In genomic region chr10:7285545-7286322, GRCh38 we compare ENCODE assay signal across 27 cellular contexts.
A peak's percentile ranks its signal among the peaks of the same experiment; 100 is the strongest.
DNase-seq lines count a peak whose midpoint lies in the region; ATAC-seq and TF ChIP-seq lines count a peak whose summit lies in the region.
"Had no signal": no experiment of that assay in that cellular context is flagged by ENCODE, and none has a peak within 500 bp of the region (broad histone marks: within the 10 kb centered on the region; RNA-seq: fewer than 3 reads in every experiment).

No MANE protein-coding gene starts in this region.

- H2BK120ac ChIP-seq in trophoblast cell (ENCODE audit: insufficient read depth, low read length, poor library complexity) = no peak overlapping the region

- no peak overlapping the region for H3K4me2 ChIP-seq in trophoblast cell (ENCODE audit: low read length)
- H3K4me2 ChIP-seq: GM23338 had no signal

- H3K23ac ChIP-seq in trophoblast cell (ENCODE audit: low read length) = no peak overlapping the region

- H3K9me3 ChIP-seq in trophoblast cell (ENCODE audit: insufficient read depth, low read depth, low read length) (no peaks in the 10 kb centered on the region), prostate gland (no peaks in the 10 kb centered on the region)
- H3K9me3 ChIP-seq: BE2C, esophagus squamous epithelium, gastrocnemius medialis, lower lobe of right lung, spleen, transverse colon had no signal

- H3K4me1 ChIP-seq in trophoblast cell (ENCODE audit: control insufficient read depth in 1 of 2, insufficient read depth in 2 of 2, low read length in 2 of 2) = no peaks in the 10 kb centered on the region
- H3K4me1 ChIP-seq in prostate gland (replicated peaks) = peaks cover 11% of the 10 kb centered on the region
- H3K4me1 ChIP-seq: BE2C, esophagus squamous epithelium, gastrocnemius medialis, lower lobe of right lung, transverse colon had no signal

- no peak overlapping the region for H4K12ac ChIP-seq in trophoblast cell (ENCODE audit: low read depth, low read length)

- no peak overlapping the region for H2AK5ac ChIP-seq in trophoblast cell (ENCODE audit: low read length)

- peak overlapping the region; percentile 50 for H3K27ac Mint-ChIP-seq in activated T-helper 1 cell treated with anti-CD3 and anti-CD28 coated beads, Interleukin-12 subunit alpha, Interleukin-12 subunit beta, Interleukin-2, Interleukin-4 antibody, amounts not matched to agents 30 ng/mL and 10 ng/mL and 1 ng/mL, durations not matched to agents 14 hours and 24 hours and 36 hours
- H3K27ac Mint-ChIP-seq: activated CD4-positive, alpha-beta T cell treated with anti-CD3 and anti-CD28 coated beads, Interleukin-2, amount 10 ng/mL, durations not matched to agents 24 days and 14 days; activated CD8-positive, alpha-beta memory T cell treated with anti-CD3 and anti-CD28 coated beads, Interleukin-2, amount 10 ng/mL, durations not matched to agents 7 days and 5 days; GM23338 had no signal

- H3K36me3 ChIP-seq in trophoblast cell (ENCODE audit: control insufficient read depth in 1 of 2, insufficient read depth in 2 of 2, low read length in 2 of 2) (no peaks in the 10 kb centered on the region), prostate gland (no peaks in the 10 kb centered on the region)
- H3K36me3 ChIP-seq: BE2C, esophagus squamous epithelium, gastrocnemius medialis, lower lobe of right lung, transverse colon had no signal

- intact Hi-C loops in activated T-helper 1 cell treated with anti-CD3 and anti-CD28 coated beads, Interleukin-12 subunit alpha, Interleukin-12 subunit beta, Interleukin-2, Interleukin-4 antibody, amounts not matched to agents 30 ng/mL and 10 ng/mL and 1 ng/mL, durations not matched to agents 14 hours and 24 hours and 36 hours (cut with micrococcal nuclease) = no loop called here
- intact Hi-C loops in prostate gland (cut with DNase I) = no loop called here

- DNase-seq in SIG-M5 treated with dmso at 0.1 percent for 504 hours (lab: John Stamatoyannopoulos, UW; ENCODE audit: unreplicated experiment) = peak; percentile 12
- DNase-seq in SIG-M5 (lab: John Stamatoyannopoulos, UW) = no peak
- DNase-seq in activated T-helper 1 cell treated with anti-CD3 and anti-CD28 coated beads, Interleukin-12 subunit alpha, Interleukin-12 subunit beta, Interleukin-2, Interleukin-4 antibody, amounts not matched to agents 30 ng/mL and 10 ng/mL and 1 ng/mL, durations not matched to agents 14 hours and 24 hours and 36 hours (ENCODE audit: low spot score) = no peak
- DNase-seq in trophoblast cell = no peak
- DNase-seq in prostate gland (ENCODE audit: low spot score) = no peak
- no peak for DNase-seq in stimulated activated CD4-positive, alpha-beta T cell treated with anti-CD3 and anti-CD28 coated beads, Interleukin-2, amount 100 ng/mL, for 48 hours
- DNase-seq in OCI-M2 (lab: John Stamatoyannopoulos, UW; ENCODE audit: unreplicated experiment) = no peak
- DNase-seq: activated CD4-positive, alpha-beta T cell treated with anti-CD3 and anti-CD28 coated beads, Interleukin-2, amount 10 ng/mL, durations not matched to agents 24 days and 14 days; activated CD8-positive, alpha-beta memory T cell treated with anti-CD3 and anti-CD28 coated beads, Interleukin-2, amount 10 ng/mL, durations not matched to agents 7 days and 5 days; activated effector memory CD4-positive, alpha-beta T cell treated with Interleukin-2 at 50 U/mL for 16 hours; BE2C; COR-L47; DMS79 treated with DMSO at 0.1 percent for 48 hours; esophagus squamous epithelium; gastrocnemius medialis; IMR-90; islet precursor cell; lower lobe of right lung; NCI-H1694; NCI-H748 treated with DMSO at 0.1 percent for 48 hours; PC-3; SHP77; spleen; stimulated activated CD4-positive, alpha-beta T cell treated with anti-CD3 and anti-CD28 coated beads, Interleukin-4, amount 100 ng/mL, for 4 hours; transverse colon had no signal

- peaks cover 22% of the 10 kb centered on the region for H3K36me3 Mint-ChIP-seq in activated T-helper 1 cell treated with anti-CD3 and anti-CD28 coated beads, Interleukin-12 subunit alpha, Interleukin-12 subunit beta, Interleukin-2, Interleukin-4 antibody, amounts not matched to agents 30 ng/mL and 10 ng/mL and 1 ng/mL, durations not matched to agents 14 hours and 24 hours and 36 hours (ENCODE audit: low read depth)

- H3K79me2 ChIP-seq in trophoblast cell (ENCODE audit: control insufficient read depth, insufficient read depth, low read length, poor library complexity) = no peaks in the 10 kb centered on the region

- H3K27ac ChIP-seq in trophoblast cell (ENCODE audit: low read depth, low read length) = no peak overlapping the region
- no peak overlapping the region for H3K27ac ChIP-seq in prostate gland
- H3K27ac ChIP-seq: esophagus squamous epithelium, gastrocnemius medialis, lower lobe of right lung, spleen, transverse colon had no signal

- H3K18ac ChIP-seq in trophoblast cell (ENCODE audit: low read length) = no peak overlapping the region

- no peak overlapping the region for H2BK5ac ChIP-seq in trophoblast cell (ENCODE audit: low read depth, low read length, poor library complexity)

- H4K8ac ChIP-seq in trophoblast cell (ENCODE audit: low read depth, low read length) = no peak overlapping the region

- H3K4me1 Mint-ChIP-seq in activated T-helper 1 cell treated with anti-CD3 and anti-CD28 coated beads, Interleukin-12 subunit alpha, Interleukin-12 subunit beta, Interleukin-2, Interleukin-4 antibody, amounts not matched to agents 30 ng/mL and 10 ng/mL and 1 ng/mL, durations not matched to agents 14 hours and 24 hours and 36 hours (ENCODE audit: low read depth) = peaks cover 36% of the 10 kb centered on the region
- H3K4me1 Mint-ChIP-seq: GM23338 had no signal

- no peak overlapping the region for H4K91ac ChIP-seq in trophoblast cell (ENCODE audit: low read depth, low read length)

- H3K4me3 ChIP-seq in trophoblast cell (ENCODE audit: low read depth, low read length) (no peak overlapping the region), prostate gland (no peak overlapping the region)
- H3K4me3 ChIP-seq: esophagus squamous epithelium, gastrocnemius medialis, GM23338, lower lobe of right lung, spleen, transverse colon had no signal

- TF ChIP-seq POLR2A in prostate gland (IDR thresholded peaks at IDR 0.05) = no peak

- H3K27me3 ChIP-seq in trophoblast cell (ENCODE audit: insufficient read depth, low read length) (no peaks in the 10 kb centered on the region), prostate gland (replicated peaks; ENCODE audit: insufficient read depth) (no peaks in the 10 kb centered on the region)
- H3K27me3 ChIP-seq: BE2C, esophagus squamous epithelium, gastrocnemius medialis, spleen, transverse colon had no signal

- ATAC-seq in HG02610 (IDR thresholded peaks at IDR 0.05; ENCODE audit: unreplicated experiment) = peak; percentile 55
- ATAC-seq: activated CD8-positive, alpha-beta memory T cell treated with anti-CD3 and anti-CD28 coated beads, Interleukin-2, amount 10 ng/mL, durations not matched to agents 7 days and 5 days; gastrocnemius medialis; GM23338; lower lobe of right lung; PC-3 had no signal

- H3K14ac ChIP-seq in trophoblast cell (ENCODE audit: low read length) = no peak overlapping the region

- no peak overlapping the region for H3K4ac ChIP-seq in trophoblast cell (ENCODE audit: low read depth, low read length)

- H2AFZ ChIP-seq in trophoblast cell (ENCODE audit: insufficient read depth, low read length, poor library complexity) = no peak overlapping the region
- H2AFZ ChIP-seq: GM23338 had no signal

- no peaks in the 10 kb centered on the region for H3K9me3 Mint-ChIP-seq in activated T-helper 1 cell treated with anti-CD3 and anti-CD28 coated beads, Interleukin-12 subunit alpha, Interleukin-12 subunit beta, Interleukin-2, Interleukin-4 antibody, amounts not matched to agents 30 ng/mL and 10 ng/mL and 1 ng/mL, durations not matched to agents 14 hours and 24 hours and 36 hours
- H3K9me3 Mint-ChIP-seq: activated CD4-positive, alpha-beta T cell treated with anti-CD3 and anti-CD28 coated beads, Interleukin-2, amount 10 ng/mL, durations not matched to agents 24 days and 14 days; GM23338 had no signal

- no peaks in the 10 kb centered on the region for H3K79me1 ChIP-seq in trophoblast cell (ENCODE audit: low read length)

- TF ChIP-seq CTCF in prostate gland (IDR thresholded peaks at IDR 0.05) = no peak

- no peaks in the 10 kb centered on the region for H3K27me3 Mint-ChIP-seq in activated T-helper 1 cell treated with anti-CD3 and anti-CD28 coated beads, Interleukin-12 subunit alpha, Interleukin-12 subunit beta, Interleukin-2, Interleukin-4 antibody, amounts not matched to agents 30 ng/mL and 10 ng/mL and 1 ng/mL, durations not matched to agents 14 hours and 24 hours and 36 hours (ENCODE audit: insufficient read depth)
- H3K27me3 Mint-ChIP-seq: activated CD4-positive, alpha-beta T cell treated with anti-CD3 and anti-CD28 coated beads, Interleukin-2, amount 10 ng/mL, durations not matched to agents 24 days and 14 days; activated CD8-positive, alpha-beta memory T cell treated with anti-CD3 and anti-CD28 coated beads, Interleukin-2, amount 10 ng/mL, durations not matched to agents 7 days and 5 days had no signal

- peak overlapping the region; percentile 46 for H3K9ac ChIP-seq in trophoblast cell (ENCODE audit: low read length)

- H3K4me3 Mint-ChIP-seq in activated T-helper 1 cell treated with anti-CD3 and anti-CD28 coated beads, Interleukin-12 subunit alpha, Interleukin-12 subunit beta, Interleukin-2, Interleukin-4 antibody, amounts not matched to agents 30 ng/mL and 10 ng/mL and 1 ng/mL, durations not matched to agents 14 hours and 24 hours and 36 hours = no peak overlapping the region
- H3K4me3 Mint-ChIP-seq: activated CD4-positive, alpha-beta T cell treated with anti-CD3 and anti-CD28 coated beads, Interleukin-2, amount 10 ng/mL, durations not matched to agents 24 days and 14 days; activated CD8-positive, alpha-beta memory T cell treated with anti-CD3 and anti-CD28 coated beads, Interleukin-2, amount 10 ng/mL, durations not matched to agents 7 days and 5 days; GM23338 had no signal

- no CpG with 5 or more reads among the region's 6 CpGs for WGBS in trophoblast cell (ENCODE audit: extremely low coverage, insufficient coverage, insufficient read length)
- 81% methylated on average over 6 of the region's 6 CpGs for WGBS in prostate gland

- no peak overlapping the region for H2BK12ac ChIP-seq in trophoblast cell (ENCODE audit: low read length)
